ENCODE assay signal across 1 cellular context in genomic region chr1:54249798-54250497, GRCh38.
TF ChIP-seq lines count a peak whose summit lies in the region.

No MANE protein-coding gene starts in this region.

TF ChIP-seq in HCT116, 20 proteins besides CTCF, POLR2A, EP300 and RAD21 (continued from another document):
- TF ChIP-seq REST (IDR thresholded peaks at IDR 0.05; ENCODE audit: low read depth), result no peak
- TF ChIP-seq JUND (IDR thresholded peaks at IDR 0.05), result peak; percentile 78
- TF ChIP-seq ELF1 (IDR thresholded peaks at IDR 0.05; ENCODE audit: borderline replicate concordance, low read depth), result no peak
- TF ChIP-seq ATF3 (IDR thresholded peaks at IDR 0.05), result no peak
- peak; percentile 58; the same call in 1 of the 2 replicates for TF ChIP-seq MAX (IDR thresholded peaks at IDR 0.05)
- no peak; the same call in 1 of the 2 replicates for TF ChIP-seq CBX3 (IDR thresholded peaks at IDR 0.05; ENCODE audit: low read depth)
- TF ChIP-seq CEBPB (IDR thresholded peaks at IDR 0.05; ENCODE audit: low read depth), result no peak
- TF ChIP-seq FOSL1 (IDR thresholded peaks at IDR 0.05; ENCODE audit: low read depth), result peak; percentile 77
- TF ChIP-seq TCF7L2 (IDR thresholded peaks at IDR 0.05; ENCODE audit: borderline replicate concordance, extremely low read depth, insufficient read depth, insufficient read length), result no peak
- TF ChIP-seq ZNF274 (IDR thresholded peaks at IDR 0.05; ENCODE audit: low read depth, low read length), result no peak
- no peak; the same call in 1 of the 2 replicates for TF ChIP-seq SIN3A (IDR thresholded peaks at IDR 0.05; ENCODE audit: low read depth)
- no peak for TF ChIP-seq EZH2 (IDR thresholded peaks at IDR 0.05)
- peak; percentile 7 for TF ChIP-seq YY1 (IDR thresholded peaks at IDR 0.05; ENCODE audit: extremely low read depth, insufficient replicate concordance, low read depth, low read length)
